Comparison of ENCODE assay signal across 18 cellular contexts in genomic region chr1:21391497-21391896, GRCh38. TPM values are rescaled to one million over a fixed set of nuclear protein-coding genes. Genes with fewer than 3 reads are reported as not detected.
DNase-seq lines count a peak whose midpoint lies in the region; ATAC-seq and TF ChIP-seq lines count a peak whose summit lies in the region.
"Had no signal": no experiment of that assay in that cellular context is flagged by ENCODE, and none has a peak within 500 bp of the region (broad histone marks: within the 10 kb centered on the region; RNA-seq: fewer than 3 reads in every experiment).

No MANE protein-coding gene starts in this region.

- no peak overlapping the region for H3K27ac ChIP-seq in mesendoderm (ENCODE audit: low read depth, low read length)
- no peak overlapping the region for H3K27ac ChIP-seq in upper lobe of right lung
- H3K27ac ChIP-seq: 22Rv1, BLaER1, C4-2B had no signal

- WGBS in mesendoderm (ENCODE audit: extremely low coverage, insufficient coverage, low lambda C conversion rate) = no CpG with 5 or more reads among the region's 4 CpGs

- H4K5ac ChIP-seq in mesendoderm (ENCODE audit: low read length) = no peak overlapping the region

- H3K79me1 ChIP-seq in mesendoderm (ENCODE audit: low read length) = no peaks in the 10 kb centered on the region

- peaks cover 4% of the 10 kb centered on the region for H3K4me1 Mint-ChIP-seq in activated naive CD8-positive, alpha-beta T cell treated with anti-CD3 and anti-CD28 coated beads for 36 hours
- peaks cover 7% of the 10 kb centered on the region for H3K4me1 Mint-ChIP-seq in activated naive CD8-positive, alpha-beta T cell treated with anti-CD3 and anti-CD28 coated beads, Interleukin-2, amount 50 U/mL, for 24 hours
- H3K4me1 Mint-ChIP-seq in stimulated activated effector memory CD8-positive, alpha-beta T cell treated with anti-CD3 and anti-CD28 coated beads, Interleukin-12 subunit alpha, Interleukin-12 subunit beta, amount 100 ng/mL, for 72 hours = peaks cover 6% of the 10 kb centered on the region
- H3K4me1 Mint-ChIP-seq in type B pancreatic cell (ENCODE audit: unreplicated experiment) = no peaks in the 10 kb centered on the region
- H3K4me1 Mint-ChIP-seq: CD4-positive, CD25-positive, alpha-beta regulatory T cell had no signal

- H3K56ac ChIP-seq in mesendoderm (ENCODE audit: low read length) = no peak overlapping the region

- H3K27me3 ChIP-seq in mesendoderm (ENCODE audit: insufficient read depth, low read length, poor library complexity) (no peaks in the 10 kb centered on the region), upper lobe of right lung (no peaks in the 10 kb centered on the region)
- H3K27me3 ChIP-seq: BLaER1 had no signal

- H3K9me3 ChIP-seq in upper lobe of right lung = no peaks in the 10 kb centered on the region
- H3K9me3 ChIP-seq: Caco-2 had no signal

- peaks cover 13% of the 10 kb centered on the region for H3K27me3 Mint-ChIP-seq in activated naive CD8-positive, alpha-beta T cell treated with anti-CD3 and anti-CD28 coated beads for 36 hours
- peaks cover 7% of the 10 kb centered on the region for H3K27me3 Mint-ChIP-seq in activated naive CD8-positive, alpha-beta T cell treated with anti-CD3 and anti-CD28 coated beads, Interleukin-2, amount 50 U/mL, for 24 hours
- H3K27me3 Mint-ChIP-seq in type B pancreatic cell = peaks cover 8% of the 10 kb centered on the region

- H4K8ac ChIP-seq in mesendoderm (ENCODE audit: low read depth, low read length) = peak overlapping the region; percentile 39

- no peaks in the 10 kb centered on the region for H3K79me2 ChIP-seq in mesendoderm (ENCODE audit: control insufficient read depth, insufficient read depth, low read length)

- no peak overlapping the region for H2AK5ac ChIP-seq in mesendoderm (ENCODE audit: low read length)

- H3K4ac ChIP-seq in mesendoderm (ENCODE audit: low read depth, low read length) = no peak overlapping the region

- no peak overlapping the region for H3K23ac ChIP-seq in mesendoderm (ENCODE audit: low read length)

- H3K9me3 Mint-ChIP-seq in activated naive CD8-positive, alpha-beta T cell treated with anti-CD3 and anti-CD28 coated beads for 36 hours = no peaks in the 10 kb centered on the region
- H3K9me3 Mint-ChIP-seq in activated naive CD8-positive, alpha-beta T cell treated with anti-CD3 and anti-CD28 coated beads, Interleukin-2, amount 50 U/mL, for 24 hours = peaks cover 4% of the 10 kb centered on the region
- H3K9me3 Mint-ChIP-seq in stimulated activated effector memory CD8-positive, alpha-beta T cell treated with anti-CD3 and anti-CD28 coated beads, Interleukin-12 subunit alpha, Interleukin-12 subunit beta, amount 100 ng/mL, for 72 hours = no peaks in the 10 kb centered on the region
- H3K9me3 Mint-ChIP-seq in type B pancreatic cell = peaks cover 4% of the 10 kb centered on the region
- H3K9me3 Mint-ChIP-seq: CD8-positive, alpha-beta T cell; HFFc6 had no signal

- H3K18ac ChIP-seq in mesendoderm (ENCODE audit: low read length) = no peak overlapping the region

- no peak overlapping the region for H3K9ac ChIP-seq in mesendoderm (ENCODE audit: low read length)
- H3K9ac ChIP-seq: BLaER1 had no signal

- H2BK5ac ChIP-seq in mesendoderm (ENCODE audit: low read length) = no peak overlapping the region

- H3K4me2 ChIP-seq in mesendoderm (ENCODE audit: low read length) = no peak overlapping the region
- H3K4me2 ChIP-seq: BLaER1 had no signal

- intact Hi-C loops in upper lobe of right lung (cut with DNase I) = no loop called here

- H3K4me1 ChIP-seq in mesendoderm (ENCODE audit: control insufficient read depth, low read depth, low read length) (no peaks in the 10 kb centered on the region), upper lobe of right lung (no peaks in the 10 kb centered on the region)
- H3K4me1 ChIP-seq: Caco-2 had no signal

- no peaks in the 10 kb centered on the region for H3K36me3 Mint-ChIP-seq in activated naive CD8-positive, alpha-beta T cell treated with anti-CD3 and anti-CD28 coated beads for 36 hours
- no peaks in the 10 kb centered on the region for H3K36me3 Mint-ChIP-seq in activated naive CD8-positive, alpha-beta T cell treated with anti-CD3 and anti-CD28 coated beads, Interleukin-2, amount 50 U/mL, for 24 hours (ENCODE audit: low read depth)
- no peaks in the 10 kb centered on the region for H3K36me3 Mint-ChIP-seq in stimulated activated effector memory CD8-positive, alpha-beta T cell treated with anti-CD3 and anti-CD28 coated beads, Interleukin-12 subunit alpha, Interleukin-12 subunit beta, amount 100 ng/mL, for 72 hours
- H3K36me3 Mint-ChIP-seq in type B pancreatic cell = no peaks in the 10 kb centered on the region
- H3K36me3 Mint-ChIP-seq: CD4-positive, CD25-positive, alpha-beta regulatory T cell; CD8-positive, alpha-beta T cell had no signal

- H3K4me3 Mint-ChIP-seq in activated naive CD8-positive, alpha-beta T cell treated with anti-CD3 and anti-CD28 coated beads for 36 hours = no peak overlapping the region
- H3K4me3 Mint-ChIP-seq in activated naive CD8-positive, alpha-beta T cell treated with anti-CD3 and anti-CD28 coated beads, Interleukin-2, amount 50 U/mL, for 24 hours = no peak overlapping the region
- H3K4me3 Mint-ChIP-seq in stimulated activated effector memory CD8-positive, alpha-beta T cell treated with anti-CD3 and anti-CD28 coated beads, Interleukin-12 subunit alpha, Interleukin-12 subunit beta, amount 100 ng/mL, for 72 hours = no peak overlapping the region
- no peak overlapping the region for H3K4me3 Mint-ChIP-seq in type B pancreatic cell
- H3K4me3 Mint-ChIP-seq: B cell; CD4-positive, CD25-positive, alpha-beta regulatory T cell; CD8-positive, alpha-beta T cell; HFFc6 had no signal

- no peak overlapping the region for H3K4me3 ChIP-seq in mesendoderm (ENCODE audit: low read length)
- H3K4me3 ChIP-seq in upper lobe of right lung = no peak overlapping the region
- H3K4me3 ChIP-seq: BLaER1, HAP-1 had no signal

- TF ChIP-seq CTCF in upper lobe of right lung (IDR thresholded peaks at IDR 0.05) (no peak), type B pancreatic cell (conservative IDR thresholded peaks at IDR 0.05) (no peak)

- H2BK15ac ChIP-seq in mesendoderm (replicated peaks; ENCODE audit: low read depth) = no peak overlapping the region

- H3K36me3 ChIP-seq in mesendoderm (ENCODE audit: control insufficient read depth, insufficient read depth, low read length) = no peaks in the 10 kb centered on the region
- H3K36me3 ChIP-seq in upper lobe of right lung = no peaks in the 10 kb centered on the region
- H3K36me3 ChIP-seq: BLaER1, HAP-1 had no signal

- H3K27ac Mint-ChIP-seq in activated naive CD8-positive, alpha-beta T cell treated with anti-CD3 and anti-CD28 coated beads for 36 hours = peak overlapping the region; percentile 25
- no peak overlapping the region for H3K27ac Mint-ChIP-seq in activated naive CD8-positive, alpha-beta T cell treated with anti-CD3 and anti-CD28 coated beads, Interleukin-2, amount 50 U/mL, for 24 hours
- H3K27ac Mint-ChIP-seq in stimulated activated effector memory CD8-positive, alpha-beta T cell treated with anti-CD3 and anti-CD28 coated beads, Interleukin-12 subunit alpha, Interleukin-12 subunit beta, amount 100 ng/mL, for 72 hours = no peak overlapping the region
- no peak overlapping the region for H3K27ac Mint-ChIP-seq in type B pancreatic cell
- H3K27ac Mint-ChIP-seq: B cell; CD4-positive, CD25-positive, alpha-beta regulatory T cell; CD8-positive, alpha-beta T cell; HFFc6 had no signal

- H2BK120ac ChIP-seq in mesendoderm (ENCODE audit: low read depth, low read length) = no peak overlapping the region

- ATAC-seq in activated naive CD8-positive, alpha-beta T cell treated with anti-CD3 and anti-CD28 coated beads, Interleukin-2, amount 50 U/mL, for 24 hours = no peak
- ATAC-seq in upper lobe of right lung = peak; percentile 56
- ATAC-seq in stimulated activated effector memory CD8-positive, alpha-beta T cell treated with anti-CD3 and anti-CD28 coated beads, Interleukin-12 subunit alpha, Interleukin-12 subunit beta, amount 100 ng/mL, for 72 hours = no peak
- ATAC-seq: CD8-positive, alpha-beta T cell had no signal

- no peak for DNase-seq in activated naive CD8-positive, alpha-beta T cell treated with anti-CD3 and anti-CD28 coated beads for 36 hours
- no peak for DNase-seq in activated naive CD8-positive, alpha-beta T cell treated with anti-CD3 and anti-CD28 coated beads, Interleukin-2, amount 50 U/mL, for 24 hours
- DNase-seq in mesendoderm (no peak), upper lobe of right lung (no peak), type B pancreatic cell (ENCODE audit: extremely low spot score, unreplicated experiment) (no peak)
- no peak for DNase-seq in stimulated activated effector memory CD8-positive, alpha-beta T cell treated with anti-CD3 and anti-CD28 coated beads, Interleukin-12 subunit alpha, Interleukin-12 subunit beta, amount 100 ng/mL, for 72 hours (ENCODE audit: low spot score in 2 of 2)
- DNase-seq: Caco-2; CD4-positive, CD25-positive, alpha-beta regulatory T cell; CD8-positive, alpha-beta T cell; DMS153; DND-41; GOT3; HFFc6 had no signal

RNA-seq across cellular contexts. Expression of gene NBPF3, which starts 48.4 kb away (rescaled TPM):
- 1 to 10 TPM; 3.9 to 4.2 TPM for total RNA-seq in activated naive CD8-positive, alpha-beta T cell treated with anti-CD3 and anti-CD28 coated beads for 36 hours
- 1.3 TPM for polyA plus RNA-seq in mesendoderm (2013, experiment 1 of 2)
- polyA plus RNA-seq in mesendoderm (2013, experiment 2 of 2) = 1.5 TPM
- 6.7 TPM for total RNA-seq in upper lobe of right lung
- total RNA-seq in type B pancreatic cell (ENCODE audit: low replicate concordance) = 13.6 and 13.7 TPM in 2 replicates
